Comparison of ENCODE assay signal across 33 cellular contexts in genomic region chr20:46770330-46771194, GRCh38.
DNase-seq lines count a peak whose midpoint lies in the region; ATAC-seq, FAIRE-seq and TF ChIP-seq lines count a peak whose summit lies in the region.
"Had no signal": no experiment of that assay in that cellular context is flagged by ENCODE, and none has a peak within 500 bp of the region (broad histone marks: within the 10 kb centered on the region; RNA-seq: fewer than 3 reads in every experiment).

No MANE protein-coding gene starts in this region.

- TF ChIP-seq CTCF in OCI-LY7 (conservative IDR thresholded peaks at IDR 0.05; ENCODE audit: low read length) (no peak), K562 (IDR thresholded peaks at IDR 0.05 in 2 of 3, conservative IDR thresholded peaks at IDR 0.05 in 1 of 3; ENCODE audit: insufficient read depth in 2 of 3, low read depth in 1 of 3, low read length in 3 of 3) (no peak), GM23338 (conservative IDR thresholded peaks at IDR 0.05; ENCODE audit: low read depth in 2 of 2) (no peak)

- no peaks in the 10 kb centered on the region for H3K4me1 ChIP-seq in GM23248 (ENCODE audit: insufficient read depth)
- H3K4me1 ChIP-seq in OCI-LY7 (ENCODE audit: insufficient read depth, low read length, poor library complexity, severe bottlenecking), result peaks cover 51% of the 10 kb centered on the region
- H3K4me1 ChIP-seq in K562 (replicated peaks in 1 of 2; ENCODE audit: control insufficient read depth in 2 of 2, insufficient read depth in 2 of 2, low read length in 2 of 2), result no peaks in the 10 kb centered on the region
- no peaks in the 10 kb centered on the region for H3K4me1 ChIP-seq in GM23338 (ENCODE audit: insufficient read depth)
- H3K4me1 ChIP-seq: gastrocnemius medialis, left ventricle myocardium inferior, right lobe of liver, upper lobe of left lung had no signal

- no peaks in the 10 kb centered on the region; the same call in 1 of the 3 replicates for H3K4me1 Mint-ChIP-seq in GM23338
- H3K4me1 Mint-ChIP-seq: immature natural killer cell had no signal

- H3K4me2 ChIP-seq in GM23248 (ENCODE audit: unreplicated experiment), result no peak overlapping the region
- H3K4me2 ChIP-seq in OCI-LY7 (ENCODE audit: low read length), result peak overlapping the region; percentile 39
- no peak overlapping the region; the same call in 1 of the 2 replicates for H3K4me2 ChIP-seq in K562 (ENCODE audit: insufficient read depth, low read length)
- H3K4me2 ChIP-seq in GM23338, result no peak overlapping the region
- H3K4me2 ChIP-seq: KMS-11, SK-N-SH had no signal

- no peak overlapping the region for H3K9ac ChIP-seq in GM23248
- no peak overlapping the region for H3K9ac ChIP-seq in K562 (ENCODE audit: insufficient read depth in 1 of 2, low read depth in 2 of 2, low read length in 2 of 2)
- H3K9ac ChIP-seq: KMS-11, SK-N-SH had no signal

- ATAC-seq in K562 (peak; percentile 61; the same call in 1 of the 3 replicates), GM18907 (IDR thresholded peaks at IDR 0.05; ENCODE audit: unreplicated experiment) (no peak), GM23338 (no peak)
- ATAC-seq: gastrocnemius medialis, right lobe of liver had no signal

- CTCF ChIA-PET in OCI-LY7 (lab: Charles Lee; ENCODE audit: unreplicated experiment) (no interaction called here), K562 (lab: Yijun Ruan, JAX; ENCODE audit: low intra/inter-chr PET ratio) (no interaction called here)

- H3K79me2 ChIP-seq in GM23248 (ENCODE audit: insufficient read depth) (no peaks in the 10 kb centered on the region), OCI-LY7 (ENCODE audit: insufficient read depth, low read depth, low read length) (no peaks in the 10 kb centered on the region), K562 (ENCODE audit: control insufficient read depth, insufficient read depth, low read length) (no peaks in the 10 kb centered on the region), GM23338 (replicated peaks; ENCODE audit: insufficient read depth) (no peaks in the 10 kb centered on the region)

- no peaks in the 10 kb centered on the region for H3K9me2 ChIP-seq in GM23248 (ENCODE audit: insufficient read depth)
- H3K9me2 ChIP-seq in OCI-LY7 (ENCODE audit: insufficient read depth, low read length), result no peaks in the 10 kb centered on the region
- H3K9me2 ChIP-seq in GM23338 (ENCODE audit: insufficient read depth), result 0 out of 2 replicates have a peak, but pooled peaks cover 6% of the 10 kb centered on the region
- H3K9me2 ChIP-seq: SK-N-SH had no signal

- H2AFZ ChIP-seq in GM23248, result no peak overlapping the region
- peak overlapping the region; percentile 12; the same call in 1 of the 2 replicates for H2AFZ ChIP-seq in OCI-LY7 (ENCODE audit: low read length)
- no peak overlapping the region for H2AFZ ChIP-seq in K562 (ENCODE audit: low read depth, low read length)
- H2AFZ ChIP-seq in GM23338, result no peak overlapping the region

- TF ChIP-seq POLR2A in K562 (conservative IDR thresholded peaks at IDR 0.05), result no peak

- no peak for TF ChIP-seq RAD21 in K562 (CRISPR knock-in tag; conservative IDR thresholded peaks at IDR 0.05 in 1 of 2, IDR thresholded peaks at IDR 0.05 in 1 of 2)

- H3K36me3 Mint-ChIP-seq in GM23338 (ENCODE audit: low read depth), result no peaks in the 10 kb centered on the region
- H3K36me3 Mint-ChIP-seq: activated CD4-positive, alpha-beta memory T cell treated with anti-CD3 and anti-CD28 coated beads for 36 hours; CD14-positive monocyte; immature natural killer cell had no signal

- H3K36me3 ChIP-seq in GM23248 (ENCODE audit: low read depth), result no peaks in the 10 kb centered on the region
- no peaks in the 10 kb centered on the region; the same call in 1 of the 2 replicates for H3K36me3 ChIP-seq in OCI-LY7 (ENCODE audit: insufficient read depth, low read length)
- no peaks in the 10 kb centered on the region for H3K36me3 ChIP-seq in K562 (ENCODE audit: control insufficient read depth, insufficient read depth, low read length)
- no peaks in the 10 kb centered on the region for H3K36me3 ChIP-seq in GM23338 (ENCODE audit: insufficient read depth)
- H3K36me3 ChIP-seq: gastrocnemius medialis, left ventricle myocardium inferior, neutrophil, right lobe of liver, upper lobe of left lung had no signal

- no peak overlapping the region for H3K27ac ChIP-seq in GM23248
- no peak overlapping the region for H3K27ac ChIP-seq in OCI-LY7 (ENCODE audit: low read depth, low read length, poor library complexity, severe bottlenecking)
- H3K27ac ChIP-seq in K562 (ENCODE audit: extremely low read depth, low read depth, low read length), result no peak overlapping the region
- H3K27ac ChIP-seq in GM23338 (ENCODE audit: low read depth), result no peak overlapping the region
- H3K27ac ChIP-seq: gastrocnemius medialis, KMS-11, left ventricle myocardium inferior, neutrophil, right lobe of liver, RWPE1, upper lobe of left lung had no signal

- WGBS in GM23248 (ENCODE audit: low coverage in 1 of 2, low lambda C conversion rate in 2 of 2, missing lambda C conversion rate in 2 of 2), 2 experiments, result 73 to 78% methylated on average over 10 of the region's 10 CpGs
- 6% methylated on average over 10 of the region's 10 CpGs for WGBS in K562 (ENCODE audit: insufficient coverage, low coverage, missing lambda C conversion rate)

- H3K27me3 Mint-ChIP-seq in GM23338 (ENCODE audit: insufficient read depth, low read depth, poor library complexity), result peaks cover 6% of the 10 kb centered on the region

- in situ Hi-C loops in GM23248 (cut with MboI), result loop anchor here (25.0 kb wide), 1 partner anchor 842 kb away; no protein-coding TSS in a partner anchor
- in situ Hi-C loops in K562 (cut with MboI), result loop anchor here (25.0 kb wide), 1 partner anchor 617 kb away; no protein-coding TSS in a partner anchor

- BruUV-seq in OCI-LY7 (replicated peaks; lab: Mats Ljungman, UMichigan) (no TSS peak), K562 (replicated peaks; lab: Mats Ljungman, UMichigan) (no TSS peak)

- FAIRE-seq in K562 (lab: Jason Lieb, UNC), result no peak
- FAIRE-seq: endometrium, TTC549 had no signal

- H3K27ac Mint-ChIP-seq in GM23338, result no peak overlapping the region
- H3K27ac Mint-ChIP-seq: activated CD4-positive, alpha-beta memory T cell treated with anti-CD3 and anti-CD28 coated beads for 36 hours; CD14-positive monocyte; immature natural killer cell; progenitor cell of endocrine pancreas; T-helper 1 cell treated with Interleukin-12 subunit alpha and Interleukin-12 subunit beta and Interleukin-4 antibody, amounts not matched to agents 30 μg/mL and 1 μg/mL, for 36 hours had no signal

- peak; percentile 46 for DNase-seq in GM23248
- DNase-seq in OCI-LY7 (ENCODE audit: low spot score), result peak; percentile 33
- no peak for DNase-seq in K562 (ENCODE audit: extremely low read depth in 1 of 4, low spot score in 3 of 4)
- peak; percentile 39 for DNase-seq in kidney tubule cell (ENCODE audit: low spot score)
- no peak for DNase-seq in GM23338 (ENCODE audit: low spot score)
- DNase-seq in NCI-H1694 treated with DMSO at 0.1 percent for 48 hours (lab: John Stamatoyannopoulos, UW), result no peak
- DNase-seq in medulla oblongata (ENCODE audit: extremely low spot score), result no peak
- DNase-seq: activated CD4-positive, alpha-beta memory T cell treated with anti-CD3 and anti-CD28 coated beads for 36 hours; activated CD8-positive, alpha-beta memory T cell treated with anti-CD3 and anti-CD28 coated beads, Interleukin-2, amount 50 U/mL, for 4 hours; activated naive CD4-positive, alpha-beta T cell treated with anti-CD3 and anti-CD28 coated beads, Interleukin-2, amount 50 U/mL, for 16 hours; caudate nucleus; dermis blood vessel endothelial cell; gastrocnemius medialis; H9; hypothalamus; immature natural killer cell; left ventricle myocardium inferior; NCI-H1436 treated with DMSO at 0.1 percent for 48 hours; NCI-H2171; NCI-H524; right lobe of liver; SK-N-SH; stimulated activated CD4-positive, alpha-beta T cell treated with anti-CD3 and anti-CD28 coated beads, Interleukin-4, amount 100 ng/mL, for 1 hour; upper lobe of left lung had no signal

- H3K27me3 ChIP-seq in GM23248 (replicated peaks; ENCODE audit: insufficient read depth) (peaks cover 12% of the 10 kb centered on the region), K562 (ENCODE audit: control insufficient read depth in 2 of 2, insufficient read depth in 2 of 2, low read length in 2 of 2) (peaks cover 0 to 16% of the 10 kb centered on the region in 2 experiments; a peak in 3 of 5 replicates), GM23338 (ENCODE audit: insufficient read depth) (no peaks in the 10 kb centered on the region)
- H3K27me3 ChIP-seq: right lobe of liver, upper lobe of left lung had no signal

- POLR2A ChIA-PET in OCI-LY7 (lab: Charles Lee), result no interaction called here
- POLR2A ChIA-PET in K562 (lab: Yijun Ruan, JAX), result no interaction called here

- H3K9me3 Mint-ChIP-seq in GM23338, result no peaks in the 10 kb centered on the region
- H3K9me3 Mint-ChIP-seq: activated CD4-positive, alpha-beta memory T cell treated with anti-CD3 and anti-CD28 coated beads for 36 hours; H9; immature natural killer cell; T-helper 1 cell treated with Interleukin-12 subunit alpha and Interleukin-12 subunit beta and Interleukin-4 antibody, amounts not matched to agents 30 μg/mL and 1 μg/mL, for 36 hours had no signal

- intact Hi-C loops in OCI-LY7 (cut with micrococcal nuclease; ENCODE audit: unreplicated experiment), result no loop called here
- intact Hi-C loops in K562 (cut with micrococcal nuclease), result loop anchor here (5.0 kb wide), 1 partner anchor 382 kb away; no protein-coding TSS in a partner anchor

- H3K4me3 Mint-ChIP-seq in GM23338, result no peak overlapping the region
- H3K4me3 Mint-ChIP-seq: activated CD4-positive, alpha-beta memory T cell treated with anti-CD3 and anti-CD28 coated beads for 36 hours; CD14-positive monocyte; H9; immature natural killer cell; T-helper 1 cell treated with Interleukin-12 subunit alpha and Interleukin-12 subunit beta and Interleukin-4 antibody, amounts not matched to agents 30 μg/mL and 1 μg/mL, for 36 hours had no signal

- no peak for TF ChIP-seq EP300 in K562 (IDR thresholded peaks at IDR 0.05; ENCODE audit: low read length)

- H3K9me3 ChIP-seq in GM23248 (ENCODE audit: low read depth) (no peaks in the 10 kb centered on the region), OCI-LY7 (ENCODE audit: low read length) (peaks cover 3% of the 10 kb centered on the region; the same call in 1 of the 2 replicates), K562 (replicated peaks; ENCODE audit: control insufficient read depth, insufficient read depth, low read depth, low read length) (no peaks in the 10 kb centered on the region)
- H3K9me3 ChIP-seq: gastrocnemius medialis, left ventricle myocardium inferior, neutrophil, right lobe of liver, SK-N-SH, upper lobe of left lung had no signal

- H3K4me3 ChIP-seq in GM23248 (no peak overlapping the region), OCI-LY7 (ENCODE audit: low read depth, low read length, poor library complexity, severe bottlenecking) (peak overlapping the region; percentile 37), K562 (no peak overlapping the region), GM23338 (no peak overlapping the region)
- H3K4me3 ChIP-seq: gastrocnemius medialis, left ventricle myocardium inferior, right lobe of liver, upper lobe of left lung had no signal

- no peaks in the 10 kb centered on the region for H4K20me1 ChIP-seq in GM23248 (ENCODE audit: insufficient read depth)
- no peaks in the 10 kb centered on the region for H4K20me1 ChIP-seq in OCI-LY7 (ENCODE audit: insufficient read depth, low read length)
- no peaks in the 10 kb centered on the region; the same call in 1 of the 2 replicates for H4K20me1 ChIP-seq in K562 (replicated peaks; ENCODE audit: control insufficient read depth, insufficient read depth, low read length)
- H4K20me1 ChIP-seq in GM23338 (replicated peaks; ENCODE audit: insufficient read depth), result no peaks in the 10 kb centered on the region

- no peaks in the 10 kb centered on the region for H3K9me1 ChIP-seq in K562 (ENCODE audit: control insufficient read depth, insufficient read depth, low read length)

- no peaks in the 10 kb centered on the region for H3F3A ChIP-seq in GM23248 (ENCODE audit: insufficient read depth)
- H3F3A ChIP-seq in GM23338 (replicated peaks; ENCODE audit: low read depth), result no peaks in the 10 kb centered on the region

Comparison
In these comparisons a context has a peak if more than half of its experiments do, and no peak if none do; other contexts are left out.
1. DNase-seq: peak in GM23248 (single experiment), OCI-LY7 (single experiment) and kidney tubule cell (single experiment); none in K562 (0 of 4), GM23338 (single experiment), NCI-H1694 treated with DMSO at 0.1 percent for 48 hours (single experiment) and medulla oblongata (single experiment).